ENCODE assay signal across 8 cellular contexts in the genomic region with DNA sequence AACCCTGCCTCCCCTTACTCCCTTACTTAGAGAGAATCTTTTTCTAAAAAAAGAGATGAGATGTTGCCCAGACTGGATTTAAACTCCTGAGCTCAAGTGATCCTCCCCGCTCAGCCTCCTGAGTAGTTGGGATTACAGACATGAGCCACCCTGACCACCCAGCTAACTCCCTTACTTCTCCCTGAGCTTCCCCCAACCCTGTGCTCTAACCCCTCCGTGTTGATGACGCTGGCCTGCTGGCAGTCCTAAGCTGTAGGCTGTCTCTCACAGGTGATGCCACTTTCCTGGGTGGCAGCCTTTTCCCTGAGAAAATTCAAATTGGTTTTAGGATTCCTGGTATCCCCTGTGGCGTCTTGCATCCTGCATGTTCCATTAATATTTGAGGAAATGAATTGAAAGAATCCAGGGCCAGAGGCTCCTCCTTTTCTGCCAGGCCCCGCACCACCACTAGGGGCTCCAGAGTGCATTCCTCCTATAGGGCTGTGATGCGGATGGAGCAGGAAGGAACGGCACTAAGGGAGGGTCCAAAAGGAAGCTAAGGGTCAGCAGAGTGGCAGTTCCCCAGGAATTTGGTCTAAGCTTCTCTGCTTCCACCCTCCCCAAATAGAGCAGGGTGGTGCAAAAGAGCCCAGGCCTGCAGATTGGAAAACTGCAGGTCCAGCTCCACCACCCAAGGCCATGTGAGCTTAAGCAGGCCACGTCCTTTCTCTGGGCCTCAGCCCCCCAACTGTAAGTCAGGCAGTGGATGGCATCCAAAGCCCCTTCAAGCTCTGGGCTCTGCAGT.
DNase-seq lines count a peak whose midpoint lies in the region; ATAC-seq and TF ChIP-seq lines count a peak whose summit lies in the region.

No MANE protein-coding gene starts in this region.

- CTCF ChIA-PET in AG04449 (lab: Yijun Ruan, JAX): interaction anchor here (0.6 to 6.1 kb wide), 53 partner anchors 7 to 281 kb away, joined by 3 to 76 read pairs (median 6); a partner anchor contains a TSS
- CTCF ChIA-PET in activated CD4-positive, alpha-beta memory T cell treated with anti-CD3 and anti-CD28 coated beads for 36 hours (lab: Charles Lee): interaction anchor here (0.6 to 6.3 kb wide), 51 partner anchors 9 to 557 kb away, joined by 3 to 160 read pairs (median 4); a partner anchor contains a TSS

- H3K27ac Mint-ChIP-seq in activated CD4-positive, alpha-beta memory T cell treated with anti-CD3 and anti-CD28 coated beads for 36 hours: no peak overlapping the region

- peak; percentile 82 for TF ChIP-seq CTCF in AG04449 (IDR thresholded peaks at IDR 0.05; ENCODE audit: insufficient read depth, low read length, missing control alignments)

- no peaks in the 10 kb centered on the region for H3K36me3 Mint-ChIP-seq in activated CD4-positive, alpha-beta memory T cell treated with anti-CD3 and anti-CD28 coated beads for 36 hours

- H3K4me3 ChIP-seq in AG04449 (ENCODE audit: low read depth, low read length): no peak overlapping the region

- H3K9me3 Mint-ChIP-seq in activated CD4-positive, alpha-beta memory T cell treated with anti-CD3 and anti-CD28 coated beads for 36 hours: no peaks in the 10 kb centered on the region

- H3K27me3 Mint-ChIP-seq in activated CD4-positive, alpha-beta memory T cell treated with anti-CD3 and anti-CD28 coated beads for 36 hours: no peaks in the 10 kb centered on the region

- no peak overlapping the region for H3K4me3 Mint-ChIP-seq in activated CD4-positive, alpha-beta memory T cell treated with anti-CD3 and anti-CD28 coated beads for 36 hours

- intact Hi-C loops in activated CD4-positive, alpha-beta memory T cell treated with anti-CD3 and anti-CD28 coated beads for 36 hours (cut with micrococcal nuclease): loop anchor here (5.0 kb wide), 2 partner anchors 67 to 102 kb away; a partner anchor contains a TSS

- POLR2A ChIA-PET in AG04449 (lab: Yijun Ruan, JAX): no interaction called here
- POLR2A ChIA-PET in activated CD4-positive, alpha-beta memory T cell treated with anti-CD3 and anti-CD28 coated beads for 36 hours (lab: Charles Lee): interaction anchor here (1.0 to 1.9 kb wide), 3 partner anchors 62 to 101 kb away, joined by 3 to 6 read pairs (median 3); a partner anchor contains a TSS

- peaks cover 7% of the 10 kb centered on the region for H3K4me1 Mint-ChIP-seq in activated CD4-positive, alpha-beta memory T cell treated with anti-CD3 and anti-CD28 coated beads for 36 hours (ENCODE audit: low read depth)

- ATAC-seq in GM18868 (IDR thresholded peaks at IDR 0.05; ENCODE audit: unreplicated experiment) (peak; percentile 55), GM19455 (IDR thresholded peaks at IDR 0.05; ENCODE audit: unreplicated experiment) (no peak)

- no peak for DNase-seq in AG04449 (ENCODE audit: low read depth, low spot score)
- peak; percentile 7 for DNase-seq in NCI-H524 treated with DMSO at 0.1 percent for 48 hours (lab: John Stamatoyannopoulos, UW)
- DNase-seq in activated CD4-positive, alpha-beta memory T cell treated with anti-CD3 and anti-CD28 coated beads for 36 hours: peak; percentile 82
- DNase-seq in ecto neural progenitor cell (ENCODE audit: low spot score): peak; percentile 82
- peak; percentile 46 to 61 for DNase-seq in lung microvascular endothelial cell (ENCODE audit: low read depth in 2 of 2)
- DNase-seq in stimulated activated CD8-positive, alpha-beta memory T cell treated with anti-CD3 and anti-CD28 coated beads, Interleukin-15, amount 100 ng/mL, for 4 hours (ENCODE audit: low read depth in 2 of 2): peak; percentile 26 to 30
